1 cellular context compared by ENCODE assay signal in the genomic region with DNA sequence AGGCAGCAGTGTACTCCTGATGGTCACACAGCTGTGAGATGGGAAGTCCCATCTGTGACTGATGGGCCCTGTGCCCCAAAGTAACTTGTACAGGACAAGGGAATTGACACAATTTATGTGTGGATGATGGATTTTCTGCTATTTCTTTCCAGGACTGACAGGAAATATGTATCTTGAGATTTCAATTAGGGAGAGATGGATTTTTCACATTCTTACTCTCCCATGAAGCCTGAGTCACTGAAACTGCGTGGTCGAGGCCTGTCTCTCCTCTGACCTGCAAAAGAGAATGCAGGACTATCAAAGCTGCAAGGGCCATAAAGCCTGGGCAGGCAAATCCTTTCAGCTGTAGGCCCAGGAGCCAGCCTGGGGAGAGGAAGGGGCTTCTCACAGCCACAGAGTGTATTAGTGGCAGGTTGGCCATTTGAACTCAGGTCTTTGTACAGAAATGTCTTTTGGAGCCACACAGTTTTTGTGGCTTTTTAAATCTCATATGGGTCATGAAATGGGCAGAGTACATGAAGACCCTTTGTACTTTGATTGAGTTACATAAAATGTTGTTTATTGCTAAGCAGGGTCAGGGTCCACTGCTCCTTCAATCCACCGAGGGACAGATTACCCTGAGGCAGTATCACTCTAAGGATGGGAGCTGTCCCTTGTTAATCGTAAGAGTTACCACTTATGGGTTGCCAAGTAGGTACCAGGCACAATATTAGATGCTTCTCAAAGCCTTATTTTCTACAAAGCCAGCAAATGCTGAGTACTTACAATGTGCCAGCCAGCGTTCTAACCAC.
TF ChIP-seq lines count a peak whose summit lies in the region.

No MANE protein-coding gene starts in this region.

TF ChIP-seq in WTC11, 78 proteins besides CTCF, POLR2A, EP300 and RAD21 (continued from another document):
- TF ChIP-seq, protein P1, sequence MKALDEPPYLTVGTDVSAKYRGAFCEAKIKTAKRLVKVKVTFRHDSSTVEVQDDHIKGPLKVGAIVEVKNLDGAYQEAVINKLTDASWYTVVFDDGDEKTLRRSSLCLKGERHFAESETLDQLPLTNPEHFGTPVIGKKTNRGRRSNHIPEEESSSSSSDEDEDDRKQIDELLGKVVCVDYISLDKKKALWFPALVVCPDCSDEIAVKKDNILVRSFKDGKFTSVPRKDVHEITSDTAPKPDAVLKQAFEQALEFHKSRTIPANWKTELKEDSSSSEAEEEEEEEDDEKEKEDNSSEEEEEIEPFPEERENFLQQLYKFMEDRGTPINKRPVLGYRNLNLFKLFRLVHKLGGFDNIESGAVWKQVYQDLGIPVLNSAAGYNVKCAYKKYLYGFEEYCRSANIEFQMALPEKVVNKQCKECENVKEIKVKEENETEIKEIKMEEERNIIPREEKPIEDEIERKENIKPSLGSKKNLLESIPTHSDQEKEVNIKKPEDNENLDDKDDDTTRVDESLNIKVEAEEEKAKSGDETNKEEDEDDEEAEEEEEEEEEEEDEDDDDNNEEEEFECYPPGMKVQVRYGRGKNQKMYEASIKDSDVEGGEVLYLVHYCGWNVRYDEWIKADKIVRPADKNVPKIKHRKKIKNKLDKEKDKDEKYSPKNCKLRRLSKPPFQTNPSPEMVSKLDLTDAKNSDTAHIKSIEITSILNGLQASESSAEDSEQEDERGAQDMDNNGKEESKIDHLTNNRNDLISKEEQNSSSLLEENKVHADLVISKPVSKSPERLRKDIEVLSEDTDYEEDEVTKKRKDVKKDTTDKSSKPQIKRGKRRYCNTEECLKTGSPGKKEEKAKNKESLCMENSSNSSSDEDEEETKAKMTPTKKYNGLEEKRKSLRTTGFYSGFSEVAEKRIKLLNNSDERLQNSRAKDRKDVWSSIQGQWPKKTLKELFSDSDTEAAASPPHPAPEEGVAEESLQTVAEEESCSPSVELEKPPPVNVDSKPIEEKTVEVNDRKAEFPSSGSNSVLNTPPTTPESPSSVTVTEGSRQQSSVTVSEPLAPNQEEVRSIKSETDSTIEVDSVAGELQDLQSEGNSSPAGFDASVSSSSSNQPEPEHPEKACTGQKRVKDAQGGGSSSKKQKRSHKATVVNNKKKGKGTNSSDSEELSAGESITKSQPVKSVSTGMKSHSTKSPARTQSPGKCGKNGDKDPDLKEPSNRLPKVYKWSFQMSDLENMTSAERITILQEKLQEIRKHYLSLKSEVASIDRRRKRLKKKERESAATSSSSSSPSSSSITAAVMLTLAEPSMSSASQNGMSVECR (CRISPR knock-in tag; IDR thresholded peaks at IDR 0.05; ENCODE audit: borderline replicate concordance): no peak
- TF ChIP-seq GTF2I (CRISPR knock-in tag; conservative IDR thresholded peaks at IDR 0.05) (no peak), ZNF423 (CRISPR knock-in tag; IDR thresholded peaks at IDR 0.05) (no peak), JUN (CRISPR knock-in tag; IDR thresholded peaks at IDR 0.05) (no peak), RORB (CRISPR knock-in tag; IDR thresholded peaks at IDR 0.05) (no peak), HMGA2 (CRISPR knock-in tag; IDR thresholded peaks at IDR 0.05) (no peak)
- TF ChIP-seq, protein P2, sequence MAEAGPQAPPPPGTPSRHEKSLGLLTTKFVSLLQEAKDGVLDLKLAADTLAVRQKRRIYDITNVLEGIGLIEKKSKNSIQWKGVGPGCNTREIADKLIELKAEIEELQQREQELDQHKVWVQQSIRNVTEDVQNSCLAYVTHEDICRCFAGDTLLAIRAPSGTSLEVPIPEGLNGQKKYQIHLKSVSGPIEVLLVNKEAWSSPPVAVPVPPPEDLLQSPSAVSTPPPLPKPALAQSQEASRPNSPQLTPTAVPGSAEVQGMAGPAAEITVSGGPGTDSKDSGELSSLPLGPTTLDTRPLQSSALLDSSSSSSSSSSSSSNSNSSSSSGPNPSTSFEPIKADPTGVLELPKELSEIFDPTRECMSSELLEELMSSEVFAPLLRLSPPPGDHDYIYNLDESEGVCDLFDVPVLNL (CRISPR knock-in tag; IDR thresholded peaks at IDR 0.05; ENCODE audit: borderline replicate concordance, low read depth): no peak
- TF ChIP-seq, protein P3, sequence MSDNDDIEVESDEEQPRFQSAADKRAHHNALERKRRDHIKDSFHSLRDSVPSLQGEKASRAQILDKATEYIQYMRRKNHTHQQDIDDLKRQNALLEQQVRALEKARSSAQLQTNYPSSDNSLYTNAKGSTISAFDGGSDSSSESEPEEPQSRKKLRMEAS (CRISPR knock-in tag; IDR thresholded peaks at IDR 0.05): no peak
TF ChIP-seq in WTC11: peak in this region for 0.
